In genomic region chr2:44736270-44736942, GRCh38 we compare ENCODE assay signal across 21 cellular contexts.
"Had no signal": no experiment of that assay in that cellular context is flagged by ENCODE, and none has a peak within 500 bp of the region (broad histone marks: within the 10 kb centered on the region; RNA-seq: fewer than 3 reads in every experiment).

No MANE protein-coding gene starts in this region.

- H2AFZ ChIP-seq: parathyroid adenoma had no signal

- H3K9ac ChIP-seq: parathyroid adenoma had no signal

- ATAC-seq: effector memory CD8-positive, alpha-beta T cell; gastroesophageal sphincter; left lobe of liver; naive thymus-derived CD4-positive, alpha-beta T cell; psoas muscle; sciatic nerve had no signal

- H3K27ac Mint-ChIP-seq: dendritic cell treated with granulocyte-macrophage colony-stimulating factor and Interleukin-4, amounts not matched to agents 40 ng/mL and 50 ng/mL, for 4 days; effector memory CD8-positive, alpha-beta T cell; naive thymus-derived CD4-positive, alpha-beta T cell; nephron progenitor cell had no signal

- H3K27ac ChIP-seq: esophagus squamous epithelium, gastroesophageal sphincter, parathyroid adenoma, psoas muscle, stomach, thoracic aorta had no signal

- H3K4me3 ChIP-seq: esophagus squamous epithelium, gastroesophageal sphincter, psoas muscle, stomach, thoracic aorta had no signal

- H3K27me3 Mint-ChIP-seq: dendritic cell treated with granulocyte-macrophage colony-stimulating factor and Interleukin-4, amounts not matched to agents 40 ng/mL and 50 ng/mL, for 4 days; effector memory CD8-positive, alpha-beta T cell; naive thymus-derived CD4-positive, alpha-beta T cell had no signal

- H3K4me1 ChIP-seq: gastroesophageal sphincter, stomach had no signal

- H3K79me2 ChIP-seq: parathyroid adenoma had no signal

- H3K36me3 ChIP-seq: esophagus squamous epithelium, gastroesophageal sphincter, stomach, thoracic aorta had no signal

- DNase-seq: effector memory CD8-positive, alpha-beta T cell; esophagus squamous epithelium; foreskin fibroblast; glutamatergic neuron; islet precursor cell; mammary epithelial cell; naive thymus-derived CD4-positive, alpha-beta T cell; nephron progenitor cell; psoas muscle; retina; stimulated activated CD4-positive, alpha-beta T cell treated with anti-CD3 and anti-CD28 coated beads, Interleukin-2, amount 100 ng/mL, for 24 hours; stimulated activated naive CD4-positive, alpha-beta T cell; stomach; substantia nigra; trophoblast cell had no signal

- H3K4me1 Mint-ChIP-seq: naive thymus-derived CD4-positive, alpha-beta T cell; nephron progenitor cell had no signal

- H3K27me3 ChIP-seq: esophagus squamous epithelium, gastroesophageal sphincter, stomach had no signal

- H3K4me3 Mint-ChIP-seq: dendritic cell treated with granulocyte-macrophage colony-stimulating factor and Interleukin-4, amounts not matched to agents 40 ng/mL and 50 ng/mL, for 4 days; effector memory CD8-positive, alpha-beta T cell; naive thymus-derived CD4-positive, alpha-beta T cell; nephron progenitor cell had no signal
